Comparison of ENCODE assay signal across 8 cellular contexts in the genomic region with DNA sequence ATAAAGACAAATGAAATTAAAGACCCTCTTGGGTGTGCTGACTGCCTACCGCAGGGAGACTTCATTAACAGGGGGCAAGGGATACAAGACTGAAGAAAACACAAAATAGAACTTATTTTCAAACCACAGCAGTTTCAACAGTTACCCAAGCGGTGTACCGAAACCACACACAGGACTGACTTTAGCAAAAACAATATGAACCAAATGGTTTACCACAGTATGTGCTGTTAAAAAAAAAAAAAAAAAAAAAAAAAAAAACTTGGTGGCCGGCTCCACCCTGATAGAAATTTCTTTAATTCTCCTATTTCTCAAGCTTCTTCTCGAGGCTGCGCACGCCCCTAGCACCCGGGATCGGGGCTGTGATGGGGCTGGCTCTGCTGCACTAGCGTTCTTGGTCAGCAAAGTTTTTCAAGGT. TPM values are rescaled to one million over a fixed set of nuclear protein-coding genes. Genes with fewer than 3 reads are reported as not detected.
DNase-seq lines count a peak whose midpoint lies in the region; ATAC-seq and TF ChIP-seq lines count a peak whose summit lies in the region.

No MANE protein-coding gene starts in this region.

- POLR2A ChIA-PET in activated CD4-positive, alpha-beta T cell treated with anti-CD3 and anti-CD28 coated beads for 36 hours (lab: Charles Lee), result interaction anchor here (0.6 to 0.8 kb wide), 3 partner anchors 25 to 262 kb away, joined by 3 to 7 read pairs (median 6); no protein-coding TSS in a partner anchor

- peak overlapping the region; percentile 61 for H3K27ac Mint-ChIP-seq in activated CD4-positive, alpha-beta T cell treated with anti-CD3 and anti-CD28 coated beads for 36 hours
- no peak overlapping the region for H3K27ac Mint-ChIP-seq in activated naive CD4-positive, alpha-beta T cell treated with anti-CD3 and anti-CD28 coated beads, Interleukin-2, amount 10 ng/mL, durations not matched to agents 7 days and 5 days
- H3K27ac Mint-ChIP-seq in stimulated activated naive CD8-positive, alpha-beta T cell treated with anti-CD3 and anti-CD28 coated beads, Interleukin-15, Interleukin-2, amounts not matched to agents 100 ng/mL and 50 ng/mL, for 24 hours, result peak overlapping the region; percentile 75

- TF ChIP-seq CTCF in breast epithelium (IDR thresholded peaks at IDR 0.05), result no peak

- H3K27me3 ChIP-seq in breast epithelium, result no peaks in the 10 kb centered on the region

- H3K4me3 ChIP-seq in breast epithelium, result no peak overlapping the region

- in situ Hi-C loops in KBM-7 (cut with MboI; ENCODE audit: low pct_unique_long_range_greater_than_20kb, low sequenced_read_pairs), result no loop called here

- ATAC-seq in activated CD4-positive, alpha-beta T cell treated with anti-CD3 and anti-CD28 coated beads for 36 hours, result peak; percentile 17
- ATAC-seq in GM18519 (IDR thresholded peaks at IDR 0.05; ENCODE audit: low FRiP score, unreplicated experiment), result no peak

- H3K27ac ChIP-seq in breast epithelium, result no peak overlapping the region

- peaks cover 21% of the 10 kb centered on the region for H3K27me3 Mint-ChIP-seq in activated CD4-positive, alpha-beta T cell treated with anti-CD3 and anti-CD28 coated beads for 36 hours
- H3K27me3 Mint-ChIP-seq in activated naive CD4-positive, alpha-beta T cell treated with anti-CD3 and anti-CD28 coated beads, Interleukin-2, amount 10 ng/mL, durations not matched to agents 7 days and 5 days, result peaks cover 17% of the 10 kb centered on the region
- H3K27me3 Mint-ChIP-seq in stimulated activated naive CD8-positive, alpha-beta T cell treated with anti-CD3 and anti-CD28 coated beads, Interleukin-15, Interleukin-2, amounts not matched to agents 100 ng/mL and 50 ng/mL, for 24 hours, result peaks cover 28% of the 10 kb centered on the region

- no peaks in the 10 kb centered on the region for H3K36me3 ChIP-seq in breast epithelium

- H3K4me1 Mint-ChIP-seq in activated CD4-positive, alpha-beta T cell treated with anti-CD3 and anti-CD28 coated beads for 36 hours, result peaks cover 47% of the 10 kb centered on the region
- peaks cover 47% of the 10 kb centered on the region for H3K4me1 Mint-ChIP-seq in activated naive CD4-positive, alpha-beta T cell treated with anti-CD3 and anti-CD28 coated beads, Interleukin-2, amount 10 ng/mL, durations not matched to agents 7 days and 5 days
- H3K4me1 Mint-ChIP-seq in stimulated activated naive CD8-positive, alpha-beta T cell treated with anti-CD3 and anti-CD28 coated beads, Interleukin-15, Interleukin-2, amounts not matched to agents 100 ng/mL and 50 ng/mL, for 24 hours (ENCODE audit: low read depth), result peaks cover 19% of the 10 kb centered on the region

- H3K9me3 ChIP-seq in breast epithelium, result no peaks in the 10 kb centered on the region

- CTCF ChIA-PET in activated CD4-positive, alpha-beta T cell treated with anti-CD3 and anti-CD28 coated beads for 36 hours (lab: Charles Lee), result interaction anchor here (0.7 to 2.4 kb wide), 6 partner anchors 9 to 120 kb away, joined by 3 to 16 read pairs (median 8); no protein-coding TSS in a partner anchor
- CTCF ChIA-PET in activated naive CD4-positive, alpha-beta T cell treated with anti-CD3 and anti-CD28 coated beads, Interleukin-2, amount 10 ng/mL, durations not matched to agents 7 days and 5 days (lab: Charles Lee), result interaction anchor here (0.6 to 1.6 kb wide), 4 partner anchors 25 to 120 kb away, joined by 3 to 6 read pairs (median 3); no protein-coding TSS in a partner anchor

- no peaks in the 10 kb centered on the region for H3K4me1 ChIP-seq in breast epithelium

- H3K36me3 Mint-ChIP-seq in activated CD4-positive, alpha-beta T cell treated with anti-CD3 and anti-CD28 coated beads for 36 hours (ENCODE audit: low read depth), result peaks cover 6% of the 10 kb centered on the region
- H3K36me3 Mint-ChIP-seq in activated naive CD4-positive, alpha-beta T cell treated with anti-CD3 and anti-CD28 coated beads, Interleukin-2, amount 10 ng/mL, durations not matched to agents 7 days and 5 days, result peaks cover 22% of the 10 kb centered on the region
- H3K36me3 Mint-ChIP-seq in stimulated activated naive CD8-positive, alpha-beta T cell treated with anti-CD3 and anti-CD28 coated beads, Interleukin-15, Interleukin-2, amounts not matched to agents 100 ng/mL and 50 ng/mL, for 24 hours (ENCODE audit: low read depth), result no peaks in the 10 kb centered on the region

- intact Hi-C loops in activated CD4-positive, alpha-beta T cell treated with anti-CD3 and anti-CD28 coated beads for 36 hours (cut with DNase I, micrococcal nuclease), result loop anchor here (1.0 kb wide), 3 partner anchors 25 to 37 kb away; no protein-coding TSS in a partner anchor
- intact Hi-C loops in breast epithelium (cut with DNase I; ENCODE audit: low total_unique reads), result no loop called here

- peak; percentile 78 for DNase-seq in activated CD4-positive, alpha-beta T cell treated with anti-CD3 and anti-CD28 coated beads for 36 hours
- no peak for DNase-seq in activated CD4-positive, alpha-beta T cell treated with anti-CD3 and anti-CD28 coated beads for 1 hour
- peak; percentile 67 for DNase-seq in KBM-7
- peak; percentile 84 for DNase-seq in activated naive CD4-positive, alpha-beta T cell treated with anti-CD3 and anti-CD28 coated beads, Interleukin-2, amount 10 ng/mL, durations not matched to agents 7 days and 5 days
- no peak for DNase-seq in breast epithelium (ENCODE audit: low spot score in 2 of 2)
- no peak for DNase-seq in NCI-H1105 (lab: John Stamatoyannopoulos, UW)

- no peak for TF ChIP-seq POLR2A in breast epithelium (IDR thresholded peaks at IDR 0.05)

- no peaks in the 10 kb centered on the region for H3K9me3 Mint-ChIP-seq in activated CD4-positive, alpha-beta T cell treated with anti-CD3 and anti-CD28 coated beads for 36 hours (ENCODE audit: low read depth)
- no peaks in the 10 kb centered on the region for H3K9me3 Mint-ChIP-seq in activated naive CD4-positive, alpha-beta T cell treated with anti-CD3 and anti-CD28 coated beads, Interleukin-2, amount 10 ng/mL, durations not matched to agents 7 days and 5 days
- H3K9me3 Mint-ChIP-seq in stimulated activated naive CD8-positive, alpha-beta T cell treated with anti-CD3 and anti-CD28 coated beads, Interleukin-15, Interleukin-2, amounts not matched to agents 100 ng/mL and 50 ng/mL, for 24 hours, result no peaks in the 10 kb centered on the region

- peak overlapping the region; percentile 56 for H3K4me3 Mint-ChIP-seq in activated CD4-positive, alpha-beta T cell treated with anti-CD3 and anti-CD28 coated beads for 36 hours
- H3K4me3 Mint-ChIP-seq in activated naive CD4-positive, alpha-beta T cell treated with anti-CD3 and anti-CD28 coated beads, Interleukin-2, amount 10 ng/mL, durations not matched to agents 7 days and 5 days, result no peak overlapping the region
- peak overlapping the region; percentile 66 for H3K4me3 Mint-ChIP-seq in stimulated activated naive CD8-positive, alpha-beta T cell treated with anti-CD3 and anti-CD28 coated beads, Interleukin-15, Interleukin-2, amounts not matched to agents 100 ng/mL and 50 ng/mL, for 24 hours

RNA-seq across cellular contexts. Expression of gene KLF2, which starts 42.6 kb away (rescaled TPM):
- total RNA-seq in activated CD4-positive, alpha-beta T cell treated with anti-CD3 and anti-CD28 coated beads for 36 hours, result under 1 TPM; 0.57 to 0.90 TPM
- total RNA-seq in breast epithelium, result 10 to 100 TPM; 12.0 to 23.3 (median 21.8) TPM

Comparison
In these comparisons a context has a peak if more than half of its experiments do, and no peak if none do; other contexts are left out.
1. DNase-seq: peak in activated CD4-positive, alpha-beta T cell treated with anti-CD3 and anti-CD28 coated beads for 36 hours (single experiment), KBM-7 (single experiment) and activated naive CD4-positive, alpha-beta T cell treated with anti-CD3 and anti-CD28 coated beads, Interleukin-2, amount 10 ng/mL, durations not matched to agents 7 days and 5 days (single experiment); none in activated CD4-positive, alpha-beta T cell treated with anti-CD3 and anti-CD28 coated beads for 1 hour (single experiment), breast epithelium (0 of 2) and NCI-H1105 (single experiment).
2. RNA of gene KLF2, which starts 42.6 kb away (total RNA-seq): 12.0 to 23.3 TPM in breast epithelium; 0.57 to 0.90 TPM in activated CD4-positive, alpha-beta T cell treated with anti-CD3 and anti-CD28 coated beads for 36 hours; every median in the first group is over 4 times any median in the second.